In genomic region chr2:111366639-111367025, GRCh38 we compare ENCODE assay signal across 7 cellular contexts.
DNase-seq lines count a peak whose midpoint lies in the region; ATAC-seq and TF ChIP-seq lines count a peak whose summit lies in the region.
"Not testable (repeated sequence)": the region's sequence is repeated elsewhere in the genome, so short reads cannot be mapped to it uniquely, and the experiment has no call there.

No MANE protein-coding gene starts in this region.

- H3K4me2 ChIP-seq in mammary epithelial cell (ENCODE audit: insufficient read depth, low read depth, low read length); trophoblast cell (ENCODE audit: low read length): not testable (repeated sequence)

- TF ChIP-seq CTCF in WTC11 (IDR thresholded peaks at IDR 0.05); mammary epithelial cell (conservative IDR thresholded peaks at IDR 0.05 in 1 of 2, IDR thresholded peaks at IDR 0.05 in 1 of 2; ENCODE audit: extremely low read depth in 1 of 2, insufficient read depth in 1 of 2, low read depth in 1 of 2, low read length in 2 of 2); esophagus muscularis mucosa (IDR thresholded peaks at IDR 0.05); left ventricle myocardium inferior (IDR thresholded peaks at IDR 0.05; ENCODE audit: borderline replicate concordance); lower lobe of right lung (IDR thresholded peaks at IDR 0.05); transverse colon (IDR thresholded peaks at IDR 0.05): not testable (repeated sequence)

- H2BK120ac ChIP-seq in trophoblast cell (ENCODE audit: insufficient read depth, low read length, poor library complexity), result peak overlapping the region; percentile 88

- 0 out of 2 replicates have a peak overlapping the region, but pooled peaks have one; percentile 39 for H3K4me3 Mint-ChIP-seq in WTC11

- H3K4me1 Mint-ChIP-seq in WTC11, result not testable (repeated sequence)

- CTCF ChIA-PET in WTC11 (lab: Charles Lee); mammary epithelial cell (lab: Charles Lee; ENCODE audit: low non-redundant PET): not testable (repeated sequence)

- not testable (repeated sequence) for H3K4me1 ChIP-seq in mammary epithelial cell (ENCODE audit: insufficient read depth, low read length); left ventricle myocardium inferior; lower lobe of right lung; trophoblast cell (ENCODE audit: control insufficient read depth in 1 of 2, insufficient read depth in 2 of 2, low read length in 2 of 2); transverse colon
- H3K4me1 ChIP-seq in esophagus muscularis mucosa, result peaks cover 0 to 10% (median 5%) of the 10 kb centered on the region in 4 donors

- not testable (repeated sequence) for TF ChIP-seq POLR2A in esophagus muscularis mucosa (IDR thresholded peaks at IDR 0.05; ENCODE audit: low read depth); transverse colon (IDR thresholded peaks at IDR 0.05)

- H3K79me2 ChIP-seq in mammary epithelial cell (ENCODE audit: insufficient read depth, low read length); trophoblast cell (ENCODE audit: control insufficient read depth, insufficient read depth, low read length, poor library complexity): not testable (repeated sequence)

- intact Hi-C loops in mammary epithelial cell (cut with micrococcal nuclease); esophagus muscularis mucosa (cut with DNase I); left ventricle myocardium inferior (cut with micrococcal nuclease); lower lobe of right lung (cut with DNase I); transverse colon (cut with DNase I; ENCODE audit: low total_unique reads): not testable (repeated sequence)

- not testable (repeated sequence) for H4K12ac ChIP-seq in trophoblast cell (ENCODE audit: low read depth, low read length)

- POLR2A ChIA-PET in WTC11 (lab: Charles Lee), result not testable (repeated sequence)

- not testable (repeated sequence) for H3K79me1 ChIP-seq in trophoblast cell (ENCODE audit: low read length)

- DNase-seq in WTC11 (ENCODE audit: low spot score); mammary epithelial cell; esophagus muscularis mucosa (ENCODE audit: extremely low spot score); left ventricle myocardium inferior; lower lobe of right lung; transverse colon: not testable (repeated sequence)
- DNase-seq in trophoblast cell, result peak in 1 of 2 donors; percentile 0

- peak overlapping the region; percentile 85 for H4K8ac ChIP-seq in trophoblast cell (ENCODE audit: low read depth, low read length)

- H3K36me3 ChIP-seq in mammary epithelial cell (ENCODE audit: insufficient read depth, low read length); esophagus muscularis mucosa; left ventricle myocardium inferior; lower lobe of right lung; trophoblast cell (ENCODE audit: control insufficient read depth in 1 of 2, insufficient read depth in 2 of 2, low read length in 2 of 2); transverse colon: not testable (repeated sequence)

- H3K27ac Mint-ChIP-seq in WTC11, result not testable (repeated sequence)

- H3K18ac ChIP-seq in trophoblast cell (ENCODE audit: low read length), result peak overlapping the region; percentile 30

- H3K23ac ChIP-seq in trophoblast cell (ENCODE audit: low read length), result not testable (repeated sequence)

- TF ChIP-seq EP300 in esophagus muscularis mucosa (IDR thresholded peaks at IDR 0.05); transverse colon (IDR thresholded peaks at IDR 0.05; ENCODE audit: low read depth): not testable (repeated sequence)

- H2BK5ac ChIP-seq in trophoblast cell (ENCODE audit: low read depth, low read length, poor library complexity), result peak overlapping the region; percentile 88

- peak overlapping the region; percentile 56 for H3K14ac ChIP-seq in trophoblast cell (ENCODE audit: low read length)

- BruUV-seq in mammary epithelial cell (replicated peaks; lab: Mats Ljungman, UMichigan), result TSS peak; percentile 25

- H3K4me3 ChIP-seq in mammary epithelial cell (replicated peaks in 1 of 3; ENCODE audit: insufficient read depth in 1 of 3, low read depth in 2 of 3, low read length in 3 of 3); trophoblast cell (ENCODE audit: low read depth, low read length): not testable (repeated sequence)
- H3K4me3 ChIP-seq in esophagus muscularis mucosa (peak overlapping the region; percentile 35 to 49 (median 36)), left ventricle myocardium inferior (peak overlapping the region; percentile 56), lower lobe of right lung (peak overlapping the region; percentile 19), transverse colon (peak overlapping the region in 3 of 4 donors; percentile 3 to 43 (median 21))

- not testable (repeated sequence) for H4K20me1 ChIP-seq in mammary epithelial cell (ENCODE audit: insufficient read depth, low read length)

- peak overlapping the region; percentile 64 for H2BK12ac ChIP-seq in trophoblast cell (ENCODE audit: low read length)

- 100% methylated on average over 8 of the region's 14 CpGs for WGBS in mammary epithelial cell (ENCODE audit: low coverage, missing lambda C conversion rate)
- 44% methylated on average over 8 of the region's 14 CpGs for WGBS in esophagus muscularis mucosa
- WGBS in trophoblast cell (ENCODE audit: extremely low coverage, insufficient coverage, insufficient read length), result no CpG with 5 or more reads among the region's 14 CpGs
- 45% methylated on average over 14 of the region's 14 CpGs; no CpG with 5 or more reads in 1 of the 2 donors for WGBS in transverse colon (ENCODE audit: low coverage in 1 of 2), 2 donors

- peak overlapping the region; percentile 79 for H2AK5ac ChIP-seq in trophoblast cell (ENCODE audit: low read length)

- not testable (repeated sequence) for H3K9ac ChIP-seq in mammary epithelial cell (ENCODE audit: insufficient read depth, low read length); trophoblast cell (ENCODE audit: low read length)

- in situ Hi-C loops in mammary epithelial cell (cut with MboI; ENCODE audit: low sequenced_read_pairs in 2 of 2); transverse colon (cut with MboI; ENCODE audit: low pct_ligation_motif_present in 1 of 4, low pct_unique_long_range_greater_than_20kb in 1 of 4, low sequenced_read_pairs in 3 of 4): not testable (repeated sequence)

- H3K27ac ChIP-seq in mammary epithelial cell (ENCODE audit: insufficient read depth, low read depth, low read length); esophagus muscularis mucosa (replicated peaks in 1 of 4); left ventricle myocardium inferior (replicated peaks); lower lobe of right lung; transverse colon: not testable (repeated sequence)
- H3K27ac ChIP-seq in trophoblast cell (ENCODE audit: low read depth, low read length), result peak overlapping the region; percentile 93

- H3K27me3 ChIP-seq in mammary epithelial cell (ENCODE audit: insufficient read depth, low read length); esophagus muscularis mucosa; left ventricle myocardium inferior (ENCODE audit: low read depth); lower lobe of right lung (ENCODE audit: low read depth); trophoblast cell (ENCODE audit: insufficient read depth, low read length); transverse colon: not testable (repeated sequence)

- not testable (repeated sequence) for H3K9me3 Mint-ChIP-seq in WTC11

- ATAC-seq in WTC11 (peak; percentile 64), lower lobe of right lung (peak in 1 of 2 donors; percentile 11)

- not testable (repeated sequence) for H3K9me3 ChIP-seq in mammary epithelial cell (replicated peaks; ENCODE audit: insufficient read depth, low read length); esophagus muscularis mucosa; left ventricle myocardium inferior (replicated peaks); lower lobe of right lung; trophoblast cell (ENCODE audit: insufficient read depth, low read depth, low read length); transverse colon

- H2AFZ ChIP-seq in mammary epithelial cell (ENCODE audit: low read depth, low read length); trophoblast cell (ENCODE audit: insufficient read depth, low read length, poor library complexity): not testable (repeated sequence)

- not testable (repeated sequence) for H3K36me3 Mint-ChIP-seq in WTC11

- H3K4ac ChIP-seq in trophoblast cell (ENCODE audit: low read depth, low read length), result not testable (repeated sequence)

- dilution Hi-C loops in mammary epithelial cell (cut with HindIII; ENCODE audit: low sequenced_read_pairs), result not testable (repeated sequence)

- H4K91ac ChIP-seq in trophoblast cell (ENCODE audit: low read depth, low read length), result peak overlapping the region; percentile 97

- H3K27me3 Mint-ChIP-seq in WTC11 (ENCODE audit: low read depth), result peaks cover 16% of the 10 kb centered on the region
